9 cellular contexts compared by ENCODE assay signal in the genomic region with DNA sequence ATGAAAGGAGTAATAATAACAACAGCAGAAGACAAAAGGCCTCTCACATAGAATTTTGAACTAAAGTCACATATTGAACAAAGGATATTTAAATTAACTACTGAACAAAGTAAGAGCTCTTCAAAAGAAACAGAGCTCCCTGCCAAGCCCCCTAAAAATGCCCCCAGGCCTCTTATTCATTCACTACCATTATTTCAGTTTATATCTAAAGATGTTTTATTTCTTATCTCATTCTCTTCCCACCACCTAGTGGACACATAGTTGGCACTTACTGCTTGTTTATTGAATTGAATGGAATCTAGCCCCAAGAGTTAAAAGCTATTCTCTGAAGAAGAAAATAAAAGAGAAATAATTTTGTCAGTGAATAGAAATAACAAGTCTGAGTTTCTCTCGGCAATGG. TPM values are rescaled to one million over a fixed set of nuclear protein-coding genes. Genes with fewer than 3 reads are reported as not detected.
DNase-seq lines count a peak whose midpoint lies in the region; ATAC-seq and TF ChIP-seq lines count a peak whose summit lies in the region.
"Had no signal": no experiment of that assay in that cellular context is flagged by ENCODE, and none has a peak within 500 bp of the region (broad histone marks: within the 10 kb centered on the region; RNA-seq: fewer than 3 reads in every experiment).

No MANE protein-coding gene starts in this region.

- H3K36me3 ChIP-seq in right atrium auricular region = no peaks in the 10 kb centered on the region
- no peaks in the 10 kb centered on the region for H3K36me3 ChIP-seq in kidney epithelial cell (ENCODE audit: control insufficient read depth, insufficient read depth, low read length)
- no peaks in the 10 kb centered on the region for H3K36me3 ChIP-seq in adrenal gland (replicated peaks in 1 of 2)

- no peak overlapping the region for H3K4me3 ChIP-seq in right atrium auricular region
- no peak overlapping the region for H3K4me3 ChIP-seq in kidney epithelial cell (ENCODE audit: low read depth, low read length)
- no peak overlapping the region for H3K4me3 ChIP-seq in adrenal gland

- H3K4me1 ChIP-seq in right atrium auricular region (peaks cover 0 to 80% of the 10 kb centered on the region in 2 donors), adrenal gland (replicated peaks in 1 of 2) (peaks cover 0 to 17% of the 10 kb centered on the region in 2 donors)

- H3K27me3 Mint-ChIP-seq in T-helper 17 cell = no peaks in the 10 kb centered on the region

- 57 to 73% (median 70%) methylated on average over 1 of the region's 1 CpG for WGBS in adrenal gland, 4 donors

- ATAC-seq in Right ventricle myocardium inferior (no peak), T-helper 17 cell (no peak), HG02973 (IDR thresholded peaks at IDR 0.05; ENCODE audit: unreplicated experiment) (no peak), GM18873 (IDR thresholded peaks at IDR 0.05; ENCODE audit: low FRiP score, unreplicated experiment) (no peak)

- H3K9me3 ChIP-seq in right atrium auricular region (no peaks in the 10 kb centered on the region), T-helper 17 cell (ENCODE audit: control insufficient read depth, low read length, poor library complexity, severe bottlenecking) (no peaks in the 10 kb centered on the region), adrenal gland (replicated peaks in 1 of 3) (no peaks in the 10 kb centered on the region)

- TF ChIP-seq POLR2A in adrenal gland (IDR thresholded peaks at IDR 0.05) = no peak

- H3K27me3 ChIP-seq in right atrium auricular region = no peaks in the 10 kb centered on the region
- H3K27me3 ChIP-seq in kidney epithelial cell (ENCODE audit: control insufficient read depth, insufficient read depth, low read length) = no peaks in the 10 kb centered on the region
- no peaks in the 10 kb centered on the region for H3K27me3 ChIP-seq in adrenal gland

- H3K4me1 Mint-ChIP-seq in T-helper 17 cell = peaks cover 53% of the 10 kb centered on the region

- H3K36me3 Mint-ChIP-seq in T-helper 17 cell (ENCODE audit: low read depth) = peaks cover 8% of the 10 kb centered on the region

- peak in 1 of 2 donors; percentile 48 for TF ChIP-seq CTCF in right atrium auricular region (IDR thresholded peaks at IDR 0.05)
- TF ChIP-seq CTCF in kidney epithelial cell (IDR thresholded peaks at IDR 0.05; ENCODE audit: insufficient read depth, low read length, poor library complexity, severe bottlenecking) = peak; percentile 17
- TF ChIP-seq CTCF in adrenal gland (IDR thresholded peaks at IDR 0.05) = peak in 1 of 6 experiments; percentile 25

- DNase-seq in right atrium auricular region (ENCODE audit: low spot score) (no peak), Right ventricle myocardium inferior (ENCODE audit: missing footprints) (no peak), T-helper 17 cell (no peak), kidney epithelial cell (ENCODE audit: low read depth) (no peak), adrenal gland (no peak)
- no peak for DNase-seq in stimulated activated CD8-positive, alpha-beta memory T cell treated with anti-CD3 and anti-CD28 coated beads, Interleukin-4, amount 100 ng/mL, for 48 hours
- DNase-seq: DMS79 treated with DMSO at 0.1 percent for 48 hours had no signal

- peak overlapping the region; percentile 68 for H3K27ac Mint-ChIP-seq in T-helper 17 cell

- peak overlapping the region; percentile 34 to 73 for H3K27ac ChIP-seq in right atrium auricular region
- no peak overlapping the region for H3K27ac ChIP-seq in adrenal gland

- intact Hi-C loops in Right ventricle myocardium inferior (cut with DNase I) (loop anchor here (5.0 kb wide), 2 partner anchors 33 to 42 kb away; no protein-coding TSS in a partner anchor), adrenal gland (cut with DNase I) (no loop called here)

- H3K4me3 Mint-ChIP-seq in T-helper 17 cell = no peak overlapping the region

RNA-seq across cellular contexts. Expression of gene VCL, which starts 37.4 kb away (rescaled TPM):
- 100 to 1,000 TPM; 173 to 216 TPM for total RNA-seq in right atrium auricular region
- 237 TPM for total RNA-seq in Right ventricle myocardium inferior
- total RNA-seq in T-helper 17 cell = 100 to 1,000 TPM in 1 of 2 donors, 10 to 100 TPM in 1; 79.1 to 245 TPM
- total RNA-seq in kidney epithelial cell = 148 and 151 TPM in 2 replicates
- total RNA-seq in adrenal gland = 10 to 100 TPM; 30.6 to 90.7 (median 46.5) TPM
- 10 to 100 TPM; 14.3 to 36.4 (median 16.7) TPM for polyA plus RNA-seq in adrenal gland

Comparison
In these comparisons a context has a peak if more than half of its experiments do, and no peak if none do; other contexts are left out.
1. H3K27ac ChIP-seq: peak in right atrium auricular region (2 of 2); none in adrenal gland (0 of 5).